2 cellular contexts compared by ENCODE assay signal in genomic region chr6:135183532-135184440, GRCh38.
TF ChIP-seq lines count a peak whose summit lies in the region.

No MANE protein-coding gene starts in this region.

TF ChIP-seq in HEK293, 187 proteins besides CTCF, POLR2A, EP300 and RAD21 (continued from another document and continues in another):
- TF ChIP-seq, protein P1, sequence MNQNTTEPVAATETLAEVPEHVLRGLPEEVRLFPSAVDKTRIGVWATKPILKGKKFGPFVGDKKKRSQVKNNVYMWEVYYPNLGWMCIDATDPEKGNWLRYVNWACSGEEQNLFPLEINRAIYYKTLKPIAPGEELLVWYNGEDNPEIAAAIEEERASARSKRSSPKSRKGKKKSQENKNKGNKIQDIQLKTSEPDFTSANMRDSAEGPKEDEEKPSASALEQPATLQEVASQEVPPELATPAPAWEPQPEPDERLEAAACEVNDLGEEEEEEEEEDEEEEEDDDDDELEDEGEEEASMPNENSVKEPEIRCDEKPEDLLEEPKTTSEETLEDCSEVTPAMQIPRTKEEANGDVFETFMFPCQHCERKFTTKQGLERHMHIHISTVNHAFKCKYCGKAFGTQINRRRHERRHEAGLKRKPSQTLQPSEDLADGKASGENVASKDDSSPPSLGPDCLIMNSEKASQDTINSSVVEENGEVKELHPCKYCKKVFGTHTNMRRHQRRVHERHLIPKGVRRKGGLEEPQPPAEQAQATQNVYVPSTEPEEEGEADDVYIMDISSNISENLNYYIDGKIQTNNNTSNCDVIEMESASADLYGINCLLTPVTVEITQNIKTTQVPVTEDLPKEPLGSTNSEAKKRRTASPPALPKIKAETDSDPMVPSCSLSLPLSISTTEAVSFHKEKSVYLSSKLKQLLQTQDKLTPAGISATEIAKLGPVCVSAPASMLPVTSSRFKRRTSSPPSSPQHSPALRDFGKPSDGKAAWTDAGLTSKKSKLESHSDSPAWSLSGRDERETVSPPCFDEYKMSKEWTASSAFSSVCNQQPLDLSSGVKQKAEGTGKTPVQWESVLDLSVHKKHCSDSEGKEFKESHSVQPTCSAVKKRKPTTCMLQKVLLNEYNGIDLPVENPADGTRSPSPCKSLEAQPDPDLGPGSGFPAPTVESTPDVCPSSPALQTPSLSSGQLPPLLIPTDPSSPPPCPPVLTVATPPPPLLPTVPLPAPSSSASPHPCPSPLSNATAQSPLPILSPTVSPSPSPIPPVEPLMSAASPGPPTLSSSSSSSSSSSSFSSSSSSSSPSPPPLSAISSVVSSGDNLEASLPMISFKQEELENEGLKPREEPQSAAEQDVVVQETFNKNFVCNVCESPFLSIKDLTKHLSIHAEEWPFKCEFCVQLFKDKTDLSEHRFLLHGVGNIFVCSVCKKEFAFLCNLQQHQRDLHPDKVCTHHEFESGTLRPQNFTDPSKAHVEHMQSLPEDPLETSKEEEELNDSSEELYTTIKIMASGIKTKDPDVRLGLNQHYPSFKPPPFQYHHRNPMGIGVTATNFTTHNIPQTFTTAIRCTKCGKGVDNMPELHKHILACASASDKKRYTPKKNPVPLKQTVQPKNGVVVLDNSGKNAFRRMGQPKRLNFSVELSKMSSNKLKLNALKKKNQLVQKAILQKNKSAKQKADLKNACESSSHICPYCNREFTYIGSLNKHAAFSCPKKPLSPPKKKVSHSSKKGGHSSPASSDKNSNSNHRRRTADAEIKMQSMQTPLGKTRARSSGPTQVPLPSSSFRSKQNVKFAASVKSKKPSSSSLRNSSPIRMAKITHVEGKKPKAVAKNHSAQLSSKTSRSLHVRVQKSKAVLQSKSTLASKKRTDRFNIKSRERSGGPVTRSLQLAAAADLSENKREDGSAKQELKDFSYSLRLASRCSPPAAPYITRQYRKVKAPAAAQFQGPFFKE (tag by site-specific recombination; IDR thresholded peaks at IDR 0.05; ENCODE audit: borderline replicate concordance): no peak
- TF ChIP-seq ZNF19 (tag by site-specific recombination; IDR thresholded peaks at IDR 0.05; ENCODE audit: low read depth): no peak
- TF ChIP-seq ZNF449 (tag by site-specific recombination; IDR thresholded peaks at IDR 0.05): no peak
- no peak for TF ChIP-seq ZNF555 (tag by site-specific recombination; conservative IDR thresholded peaks at IDR 0.05)
- TF ChIP-seq, protein P2, sequence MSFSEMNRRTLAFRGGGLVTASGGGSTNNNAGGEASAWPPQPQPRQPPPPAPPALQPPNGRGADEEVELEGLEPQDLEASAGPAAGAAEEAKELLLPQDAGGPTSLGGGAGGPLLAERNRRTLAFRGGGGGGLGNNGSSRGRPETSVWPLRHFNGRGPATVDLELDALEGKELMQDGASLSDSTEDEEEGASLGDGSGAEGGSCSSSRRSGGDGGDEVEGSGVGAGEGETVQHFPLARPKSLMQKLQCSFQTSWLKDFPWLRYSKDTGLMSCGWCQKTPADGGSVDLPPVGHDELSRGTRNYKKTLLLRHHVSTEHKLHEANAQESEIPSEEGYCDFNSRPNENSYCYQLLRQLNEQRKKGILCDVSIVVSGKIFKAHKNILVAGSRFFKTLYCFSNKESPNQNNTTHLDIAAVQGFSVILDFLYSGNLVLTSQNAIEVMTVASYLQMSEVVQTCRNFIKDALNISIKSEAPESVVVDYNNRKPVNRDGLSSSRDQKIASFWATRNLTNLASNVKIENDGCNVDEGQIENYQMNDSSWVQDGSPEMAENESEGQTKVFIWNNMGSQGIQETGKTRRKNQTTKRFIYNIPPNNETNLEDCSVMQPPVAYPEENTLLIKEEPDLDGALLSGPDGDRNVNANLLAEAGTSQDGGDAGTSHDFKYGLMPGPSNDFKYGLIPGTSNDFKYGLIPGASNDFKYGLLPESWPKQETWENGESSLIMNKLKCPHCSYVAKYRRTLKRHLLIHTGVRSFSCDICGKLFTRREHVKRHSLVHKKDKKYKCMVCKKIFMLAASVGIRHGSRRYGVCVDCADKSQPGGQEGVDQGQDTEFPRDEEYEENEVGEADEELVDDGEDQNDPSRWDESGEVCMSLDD (tag by site-specific recombination; IDR thresholded peaks at IDR 0.05): 0 out of 2 replicates have a peak, but pooled peaks have one; percentile 33
- no peak for TF ChIP-seq ZNF354C (tag by site-specific recombination; IDR thresholded peaks at IDR 0.05; ENCODE audit: borderline replicate concordance, low read depth)
- TF ChIP-seq, protein P3, sequence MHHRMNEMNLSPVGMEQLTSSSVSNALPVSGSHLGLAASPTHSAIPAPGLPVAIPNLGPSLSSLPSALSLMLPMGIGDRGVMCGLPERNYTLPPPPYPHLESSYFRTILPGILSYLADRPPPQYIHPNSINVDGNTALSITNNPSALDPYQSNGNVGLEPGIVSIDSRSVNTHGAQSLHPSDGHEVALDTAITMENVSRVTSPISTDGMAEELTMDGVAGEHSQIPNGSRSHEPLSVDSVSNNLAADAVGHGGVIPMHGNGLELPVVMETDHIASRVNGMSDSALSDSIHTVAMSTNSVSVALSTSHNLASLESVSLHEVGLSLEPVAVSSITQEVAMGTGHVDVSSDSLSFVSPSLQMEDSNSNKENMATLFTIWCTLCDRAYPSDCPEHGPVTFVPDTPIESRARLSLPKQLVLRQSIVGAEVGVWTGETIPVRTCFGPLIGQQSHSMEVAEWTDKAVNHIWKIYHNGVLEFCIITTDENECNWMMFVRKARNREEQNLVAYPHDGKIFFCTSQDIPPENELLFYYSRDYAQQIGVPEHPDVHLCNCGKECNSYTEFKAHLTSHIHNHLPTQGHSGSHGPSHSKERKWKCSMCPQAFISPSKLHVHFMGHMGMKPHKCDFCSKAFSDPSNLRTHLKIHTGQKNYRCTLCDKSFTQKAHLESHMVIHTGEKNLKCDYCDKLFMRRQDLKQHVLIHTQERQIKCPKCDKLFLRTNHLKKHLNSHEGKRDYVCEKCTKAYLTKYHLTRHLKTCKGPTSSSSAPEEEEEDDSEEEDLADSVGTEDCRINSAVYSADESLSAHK (tag by site-specific recombination; IDR thresholded peaks at IDR 0.05): no peak
- TF ChIP-seq SCRT1 (tag by site-specific recombination; IDR thresholded peaks at IDR 0.05; ENCODE audit: borderline replicate concordance): 0 out of 2 replicates have a peak, but pooled peaks have one; percentile 10
- TF ChIP-seq RBAK (tag by site-specific recombination; IDR thresholded peaks at IDR 0.05): no peak

TF ChIP-seq in GM12878, 131 proteins besides CTCF, POLR2A, EP300 and RAD21 (continued from another document and continues in another):
- TF ChIP-seq SP1 (IDR thresholded peaks at IDR 0.05; ENCODE audit: low read depth, low read length) (no peak), IKZF1 (conservative IDR thresholded peaks at IDR 0.05) (peak; percentile 10), BHLHE40 (IDR thresholded peaks at IDR 0.05; ENCODE audit: borderline replicate concordance in 1 of 2, low read depth in 2 of 2, low read length in 1 of 2) (peak; percentile 24 to 45; a peak in 2 of 4 replicates), BCL11A (IDR thresholded peaks at IDR 0.05; ENCODE audit: low read depth, low read length) (no peak), MXI1 (IDR thresholded peaks at IDR 0.05; ENCODE audit: low read depth, low read length) (no peak; the same call in 1 of the 2 replicates), MEF2B (IDR thresholded peaks at IDR 0.05; ENCODE audit: partially characterized antibody, poor library complexity, severe bottlenecking) (no peak), EZH2 (IDR thresholded peaks at IDR 0.05; ENCODE audit: borderline replicate concordance, control insufficient read depth, low read depth, low read length) (no peak), CUX1 (IDR thresholded peaks at IDR 0.05; ENCODE audit: insufficient replicate concordance, low read depth, low read length) (no peak), CREM (IDR thresholded peaks at IDR 0.05; ENCODE audit: low read depth) (0 out of 2 replicates have a peak, but pooled peaks have one; percentile 9), TCF7 (IDR thresholded peaks at IDR 0.05; ENCODE audit: borderline replicate concordance) (peak; percentile 2; the same call in 1 of the 2 replicates), SREBF2 (IDR thresholded peaks at IDR 0.05; ENCODE audit: low read length) (no peak), MYB (IDR thresholded peaks at IDR 0.05; ENCODE audit: borderline replicate concordance, low read depth, low read length) (no peak), SMAD1 (IDR thresholded peaks at IDR 0.05; ENCODE audit: low read depth, partially characterized antibody) (no peak), E2F8 (IDR thresholded peaks at IDR 0.05; ENCODE audit: low read depth, partially characterized antibody) (no peak), NBN (IDR thresholded peaks at IDR 0.05) (peak; percentile 32), POLR2AphosphoS2 (IDR thresholded peaks at IDR 0.05; ENCODE audit: low read depth, low read length) (no peak; the same call in 1 of the 2 replicates), SMARCA5 (IDR thresholded peaks at IDR 0.05) (peak; percentile 87)
- TF ChIP-seq, protein P4, sequence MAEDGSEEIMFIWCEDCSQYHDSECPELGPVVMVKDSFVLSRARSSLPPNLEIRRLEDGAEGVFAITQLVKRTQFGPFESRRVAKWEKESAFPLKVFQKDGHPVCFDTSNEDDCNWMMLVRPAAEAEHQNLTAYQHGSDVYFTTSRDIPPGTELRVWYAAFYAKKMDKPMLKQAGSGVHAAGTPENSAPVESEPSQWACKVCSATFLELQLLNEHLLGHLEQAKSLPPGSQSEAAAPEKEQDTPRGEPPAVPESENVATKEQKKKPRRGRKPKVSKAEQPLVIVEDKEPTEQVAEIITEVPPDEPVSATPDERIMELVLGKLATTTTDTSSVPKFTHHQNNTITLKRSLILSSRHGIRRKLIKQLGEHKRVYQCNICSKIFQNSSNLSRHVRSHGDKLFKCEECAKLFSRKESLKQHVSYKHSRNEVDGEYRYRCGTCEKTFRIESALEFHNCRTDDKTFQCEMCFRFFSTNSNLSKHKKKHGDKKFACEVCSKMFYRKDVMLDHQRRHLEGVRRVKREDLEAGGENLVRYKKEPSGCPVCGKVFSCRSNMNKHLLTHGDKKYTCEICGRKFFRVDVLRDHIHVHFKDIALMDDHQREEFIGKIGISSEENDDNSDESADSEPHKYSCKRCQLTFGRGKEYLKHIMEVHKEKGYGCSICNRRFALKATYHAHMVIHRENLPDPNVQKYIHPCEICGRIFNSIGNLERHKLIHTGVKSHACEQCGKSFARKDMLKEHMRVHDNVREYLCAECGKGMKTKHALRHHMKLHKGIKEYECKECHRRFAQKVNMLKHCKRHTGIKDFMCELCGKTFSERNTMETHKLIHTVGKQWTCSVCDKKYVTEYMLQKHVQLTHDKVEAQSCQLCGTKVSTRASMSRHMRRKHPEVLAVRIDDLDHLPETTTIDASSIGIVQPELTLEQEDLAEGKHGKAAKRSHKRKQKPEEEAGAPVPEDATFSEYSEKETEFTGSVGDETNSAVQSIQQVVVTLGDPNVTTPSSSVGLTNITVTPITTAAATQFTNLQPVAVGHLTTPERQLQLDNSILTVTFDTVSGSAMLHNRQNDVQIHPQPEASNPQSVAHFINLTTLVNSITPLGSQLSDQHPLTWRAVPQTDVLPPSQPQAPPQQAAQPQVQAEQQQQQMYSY (CRISPR knock-in tag; IDR thresholded peaks at IDR 0.05): no peak
- TF ChIP-seq, protein P5, sequence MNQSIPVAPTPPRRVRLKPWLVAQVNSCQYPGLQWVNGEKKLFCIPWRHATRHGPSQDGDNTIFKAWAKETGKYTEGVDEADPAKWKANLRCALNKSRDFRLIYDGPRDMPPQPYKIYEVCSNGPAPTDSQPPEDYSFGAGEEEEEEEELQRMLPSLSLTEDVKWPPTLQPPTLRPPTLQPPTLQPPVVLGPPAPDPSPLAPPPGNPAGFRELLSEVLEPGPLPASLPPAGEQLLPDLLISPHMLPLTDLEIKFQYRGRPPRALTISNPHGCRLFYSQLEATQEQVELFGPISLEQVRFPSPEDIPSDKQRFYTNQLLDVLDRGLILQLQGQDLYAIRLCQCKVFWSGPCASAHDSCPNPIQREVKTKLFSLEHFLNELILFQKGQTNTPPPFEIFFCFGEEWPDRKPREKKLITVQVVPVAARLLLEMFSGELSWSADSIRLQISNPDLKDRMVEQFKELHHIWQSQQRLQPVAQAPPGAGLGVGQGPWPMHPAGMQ (IDR thresholded peaks at IDR 0.05; ENCODE audit: borderline replicate concordance): no peak
